Comparison of ENCODE assay signal across 15 cellular contexts in the genomic region with DNA sequence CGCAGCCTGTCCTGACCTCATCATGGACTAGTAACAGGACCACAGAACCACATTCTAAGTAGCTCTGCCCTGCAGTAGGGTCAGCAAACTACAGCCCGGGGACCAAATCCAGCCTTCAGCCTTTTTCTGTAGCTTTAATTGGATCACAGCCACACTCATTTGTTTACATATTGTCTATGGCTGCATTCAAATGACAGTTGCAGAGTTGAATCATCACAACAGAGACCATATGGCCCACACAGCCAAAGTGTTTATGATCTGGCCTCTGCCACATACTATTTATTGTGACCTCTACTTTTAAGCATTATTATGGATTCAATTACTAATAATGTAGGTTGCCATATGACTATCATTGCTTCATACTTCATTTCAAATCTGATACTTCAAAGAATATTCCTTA.
"Had no signal": no experiment of that assay in that cellular context is flagged by ENCODE, and none has a peak within 500 bp of the region (broad histone marks: within the 10 kb centered on the region; RNA-seq: fewer than 3 reads in every experiment).

No MANE protein-coding gene starts in this region.

- DNase-seq: activated CD4-positive, alpha-beta T cell treated with anti-CD3 and anti-CD28 coated beads for 1 hour; activated CD4-positive, alpha-beta T cell treated with anti-CD3 and anti-CD28 coated beads, Interleukin-2, amount 50 U/mL, for 1 hour; activated CD8-positive, alpha-beta T cell treated with anti-CD3 and anti-CD28 coated beads, Interleukin-2, amount 10 ng/mL, durations not matched to agents 7 days and 5 days; activated gamma-delta T cell treated with Interleukin-2 at 50 U/mL for 16 hours; brain microvascular endothelial cell; effector memory CD4-positive, alpha-beta T cell; hippocampal formation; kidney glomerular epithelial cell; ovary; stimulated activated CD4-positive, alpha-beta T cell treated with anti-CD3 and anti-CD28 coated beads, Interleukin-2, amount 100 ng/mL, for 48 hours; stimulated activated CD8-positive, alpha-beta memory T cell treated with anti-CD3 and anti-CD28 coated beads, Interleukin-4, amount 100 ng/mL, for 48 hours; stimulated activated naive B cell treated with anti-CD40 and anti-IgM and Interleukin-4, amounts not matched to agents 10 μg/mL and 1 μg/mL and 100 μg/mL, for 72 hours; trophoblast cell; uterus had no signal

- ATAC-seq: activated CD8-positive, alpha-beta T cell treated with anti-CD3 and anti-CD28 coated beads, Interleukin-2, amount 10 ng/mL, durations not matched to agents 7 days and 5 days; activated naive CD4-positive, alpha-beta T cell treated with anti-CD3 and anti-CD28 coated beads, Interleukin-2, amount 50 U/mL, for 72 hours; stimulated activated naive B cell treated with anti-CD40 and anti-IgM and Interleukin-4, amounts not matched to agents 10 μg/mL and 1 μg/mL and 100 μg/mL, for 72 hours had no signal
